In genomic region chr17:48427598-48427997, GRCh38 we compare ENCODE assay signal across 11 cellular contexts. TPM values are rescaled to one million over a fixed set of nuclear protein-coding genes. Genes with fewer than 3 reads are reported as not detected.
DNase-seq lines count a peak whose midpoint lies in the region; ATAC-seq lines count a peak whose summit lies in the region.
"Had no signal": no experiment of that assay in that cellular context is flagged by ENCODE, and none has a peak within 500 bp of the region (broad histone marks: within the 10 kb centered on the region; RNA-seq: fewer than 3 reads in every experiment).

No MANE protein-coding gene starts in this region.

- no peaks in the 10 kb centered on the region for H3K27me3 Mint-ChIP-seq in activated T-helper 17 cell treated with anti-CD3 and anti-CD28 coated beads, Interleukin-2, amount 50 U/mL, for 72 hours

- peak; percentile 25 for DNase-seq in RPMI7951 (ENCODE audit: low read depth)
- DNase-seq in stimulated activated CD4-positive, alpha-beta T cell treated with anti-CD3 and anti-CD28 coated beads, Interleukin-4, amount 100 ng/mL, for 24 hours: peak; percentile 79
- no peak for DNase-seq in HK-2 (ENCODE audit: unreplicated experiment)
- no peak for DNase-seq in SKM-1 treated with dmso at 0.1 percent for 144 hours (lab: John Stamatoyannopoulos, UW; ENCODE audit: unreplicated experiment)
- DNase-seq: occipital lobe, WERI-Rb-1 had no signal

- H3K36me3 Mint-ChIP-seq in activated T-helper 17 cell treated with anti-CD3 and anti-CD28 coated beads, Interleukin-2, amount 50 U/mL, for 72 hours (ENCODE audit: low read depth): peaks cover 57% of the 10 kb centered on the region

- peak overlapping the region; percentile 97 for H3K27ac Mint-ChIP-seq in activated T-helper 17 cell treated with anti-CD3 and anti-CD28 coated beads, Interleukin-2, amount 50 U/mL, for 72 hours

- peak; percentile 62 for ATAC-seq in GM18511 (IDR thresholded peaks at IDR 0.05; ENCODE audit: unreplicated experiment)
- ATAC-seq in activated T-helper 17 cell treated with anti-CD3 and anti-CD28 coated beads, Interleukin-2, amount 50 U/mL, for 72 hours (replicated peaks): peak; percentile 83
- ATAC-seq in GM21717 (IDR thresholded peaks at IDR 0.05; ENCODE audit: unreplicated experiment): no peak
- ATAC-seq in esophagus mucosa: no peak

- H3K4me3 Mint-ChIP-seq in activated T-helper 17 cell treated with anti-CD3 and anti-CD28 coated beads, Interleukin-2, amount 50 U/mL, for 72 hours: peak overlapping the region; percentile 97

- H3K4me1 Mint-ChIP-seq in activated T-helper 17 cell treated with anti-CD3 and anti-CD28 coated beads, Interleukin-2, amount 50 U/mL, for 72 hours: peaks cover 40% of the 10 kb centered on the region

- H3K9me3 Mint-ChIP-seq in activated T-helper 17 cell treated with anti-CD3 and anti-CD28 coated beads, Interleukin-2, amount 50 U/mL, for 72 hours: no peaks in the 10 kb centered on the region

RNA-seq across cellular contexts. Expression of gene SKAP1, which starts 2.4 kb away (rescaled TPM):
- 0.49 TPM in 1 of 2 replicates, not detected in the other for total RNA-seq in RPMI7951 (2014; rRNA removed; shearing (Covaris generic))
- total RNA-seq in activated T-helper 17 cell treated with anti-CD3 and anti-CD28 coated beads, Interleukin-2, amount 50 U/mL, for 72 hours: 100 to 1,000 TPM in 1 of 2 donors, 10 to 100 TPM in 1; 71.4 to 103 TPM
- total RNA-seq in esophagus mucosa: 0.68 TPM
- total RNA-seq: fibroblast of lung had no signal

Comparison
In these comparisons a context has a peak if more than half of its experiments do, and no peak if none do; other contexts are left out.
1. ATAC-seq: peak in GM18511 (single experiment) and activated T-helper 17 cell treated with anti-CD3 and anti-CD28 coated beads, Interleukin-2, amount 50 U/mL, for 72 hours (single experiment); none in GM21717 (single experiment) and esophagus mucosa (single experiment).
2. DNase-seq: peak in RPMI7951 (single experiment) and stimulated activated CD4-positive, alpha-beta T cell treated with anti-CD3 and anti-CD28 coated beads, Interleukin-4, amount 100 ng/mL, for 24 hours (single experiment); none in HK-2 (single experiment) and SKM-1 treated with dmso at 0.1 percent for 144 hours (single experiment).
3. RNA of gene SKAP1, which starts 2.4 kb away (total RNA-seq): 71.4 to 103 TPM in activated T-helper 17 cell treated with anti-CD3 and anti-CD28 coated beads, Interleukin-2, amount 50 U/mL, for 72 hours; 0.68 TPM in esophagus mucosa (single experiment) and 0.49 TPM in RPMI7951; every median in the first group is over 10 times any median in the second.